ENCODE assay signal across 8 cellular contexts in genomic region chr3:177589921-177590336, GRCh38.
DNase-seq lines count a peak whose midpoint lies in the region; ATAC-seq and TF ChIP-seq lines count a peak whose summit lies in the region.

No MANE protein-coding gene starts in this region.

- peaks cover 2% of the 10 kb centered on the region for H3K4me1 ChIP-seq in prostate gland (replicated peaks)

- H3K9me3 ChIP-seq in prostate gland: no peaks in the 10 kb centered on the region

- H3K9me3 Mint-ChIP-seq in activated CD4-positive, alpha-beta T cell treated with anti-CD3 and anti-CD28 coated beads for 36 hours (ENCODE audit: low read depth): peaks cover 7% of the 10 kb centered on the region

- H3K27me3 Mint-ChIP-seq in activated CD4-positive, alpha-beta T cell treated with anti-CD3 and anti-CD28 coated beads for 36 hours: no peaks in the 10 kb centered on the region

- peak; percentile 80 for ATAC-seq in activated CD4-positive, alpha-beta T cell treated with anti-CD3 and anti-CD28 coated beads for 36 hours
- ATAC-seq in HG02763 (IDR thresholded peaks at IDR 0.05; ENCODE audit: unreplicated experiment): peak; percentile 61

- no peak overlapping the region for H3K4me3 ChIP-seq in cardiac fibroblast (replicated peaks in 1 of 2; ENCODE audit: low read depth in 2 of 2, low read length in 2 of 2)
- H3K4me3 ChIP-seq in prostate gland: no peak overlapping the region
- no peak overlapping the region for H3K4me3 ChIP-seq in H7 (ENCODE audit: insufficient read depth, low read depth, low read length)

- POLR2A ChIA-PET in activated CD4-positive, alpha-beta T cell treated with anti-CD3 and anti-CD28 coated beads for 36 hours (lab: Charles Lee): no interaction called here

- no peaks in the 10 kb centered on the region for H3K27me3 ChIP-seq in prostate gland (replicated peaks; ENCODE audit: insufficient read depth)
- H3K27me3 ChIP-seq in H7 (ENCODE audit: control insufficient read depth, insufficient read depth, low read length): no peaks in the 10 kb centered on the region

- TF ChIP-seq CTCF in cardiac fibroblast (IDR thresholded peaks at IDR 0.05; ENCODE audit: low read depth, low read length) (no peak), prostate gland (IDR thresholded peaks at IDR 0.05) (no peak)

- peaks cover 30% of the 10 kb centered on the region for H3K4me1 Mint-ChIP-seq in activated CD4-positive, alpha-beta T cell treated with anti-CD3 and anti-CD28 coated beads for 36 hours

- CTCF ChIA-PET in activated CD4-positive, alpha-beta T cell treated with anti-CD3 and anti-CD28 coated beads for 36 hours (lab: Charles Lee): interaction anchor here (1.0 to 1.5 kb wide), 4 partner anchors 10 to 539 kb away, joined by 3 to 6 read pairs (median 3); no protein-coding TSS in a partner anchor

- WGBS in prostate gland: 43% methylated on average over 4 of the region's 4 CpGs

- TF ChIP-seq POLR2A in prostate gland (IDR thresholded peaks at IDR 0.05): no peak

- H3K36me3 ChIP-seq in prostate gland: no peaks in the 10 kb centered on the region
- no peaks in the 10 kb centered on the region for H3K36me3 ChIP-seq in H7 (replicated peaks; ENCODE audit: control insufficient read depth, insufficient read depth, low read length)

- intact Hi-C loops in activated CD4-positive, alpha-beta T cell treated with anti-CD3 and anti-CD28 coated beads for 36 hours (cut with DNase I, micrococcal nuclease): loop anchor here (10.0 kb wide), 3 partner anchors 195 to 535 kb away; no protein-coding TSS in a partner anchor
- intact Hi-C loops in prostate gland (cut with DNase I): loop anchor here (10.0 kb wide), 1 partner anchor 145 kb away; no protein-coding TSS in a partner anchor

- H3K4me3 Mint-ChIP-seq in activated CD4-positive, alpha-beta T cell treated with anti-CD3 and anti-CD28 coated beads for 36 hours: no peak overlapping the region

- no peak overlapping the region for H3K27ac Mint-ChIP-seq in activated CD4-positive, alpha-beta T cell treated with anti-CD3 and anti-CD28 coated beads for 36 hours

- peak overlapping the region; percentile 74 to 84 for H3K27ac ChIP-seq in prostate gland

- no peak for DNase-seq in activated CD4-positive, alpha-beta T cell treated with anti-CD3 and anti-CD28 coated beads for 36 hours
- no peak for DNase-seq in activated CD4-positive, alpha-beta T cell treated with anti-CD3 and anti-CD28 coated beads, Interleukin-2, amount 50 U/mL, for 1 hour
- peak; percentile 76 for DNase-seq in NCI-H2029 treated with DMSO at 0.1 percent for 48 hours (lab: John Stamatoyannopoulos, UW)
- peak; percentile 93 to 97 for DNase-seq in cardiac fibroblast (ENCODE audit: low read depth in 2 of 2)
- no peak for DNase-seq in prostate gland (ENCODE audit: low spot score)
- DNase-seq in HuH-7 (ENCODE audit: low spot score): no peak
- DNase-seq in H7: no peak

- H3K36me3 Mint-ChIP-seq in activated CD4-positive, alpha-beta T cell treated with anti-CD3 and anti-CD28 coated beads for 36 hours (ENCODE audit: low read depth): no peaks in the 10 kb centered on the region

Comparison
In these comparisons a context has a peak if more than half of its experiments do, and no peak if none do; other contexts are left out.
1. DNase-seq: peak in NCI-H2029 treated with DMSO at 0.1 percent for 48 hours (single experiment) and cardiac fibroblast (2 of 2); none in activated CD4-positive, alpha-beta T cell treated with anti-CD3 and anti-CD28 coated beads for 36 hours (single experiment), activated CD4-positive, alpha-beta T cell treated with anti-CD3 and anti-CD28 coated beads, Interleukin-2, amount 50 U/mL, for 1 hour (single experiment), prostate gland (single experiment), HuH-7 (single experiment) and H7 (single experiment).